ENCODE assay signal across 1 cellular context in the genomic region with DNA sequence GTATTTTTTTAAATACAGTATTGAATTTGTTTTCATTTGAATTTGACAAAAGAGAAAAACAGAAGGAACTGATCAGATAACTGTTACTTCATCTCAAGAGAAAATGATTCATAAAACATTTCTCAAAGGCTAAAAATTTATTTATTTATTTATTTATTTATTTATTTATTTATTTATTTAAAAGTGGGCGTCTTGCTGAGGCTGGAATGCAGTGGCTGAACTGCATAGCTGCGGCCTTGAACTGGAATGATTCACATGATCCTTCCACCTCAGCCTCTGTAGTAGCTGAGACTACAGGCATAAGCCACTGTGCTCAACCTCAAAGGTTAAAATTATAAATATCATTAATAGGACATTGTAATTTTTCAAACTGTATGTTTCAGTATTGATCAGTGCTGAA.
TF ChIP-seq lines count a peak whose summit lies in the region.

No MANE protein-coding gene starts in this region.

TF ChIP-seq in HepG2, 621 proteins besides CTCF, POLR2A, EP300 and RAD21:
- TF ChIP-seq RARA (CRISPR knock-in tag; IDR thresholded peaks at IDR 0.05) = peak; percentile 38; the same call in 1 of the 2 replicates
- peak; percentile 78 for TF ChIP-seq FOSL2 (CRISPR knock-in tag; IDR thresholded peaks at IDR 0.05)
- TF ChIP-seq, protein P1, sequence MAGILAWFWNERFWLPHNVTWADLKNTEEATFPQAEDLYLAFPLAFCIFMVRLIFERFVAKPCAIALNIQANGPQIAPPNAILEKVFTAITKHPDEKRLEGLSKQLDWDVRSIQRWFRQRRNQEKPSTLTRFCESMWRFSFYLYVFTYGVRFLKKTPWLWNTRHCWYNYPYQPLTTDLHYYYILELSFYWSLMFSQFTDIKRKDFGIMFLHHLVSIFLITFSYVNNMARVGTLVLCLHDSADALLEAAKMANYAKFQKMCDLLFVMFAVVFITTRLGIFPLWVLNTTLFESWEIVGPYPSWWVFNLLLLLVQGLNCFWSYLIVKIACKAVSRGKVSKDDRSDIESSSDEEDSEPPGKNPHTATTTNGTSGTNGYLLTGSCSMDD (CRISPR knock-in tag; IDR thresholded peaks at IDR 0.05) = no peak
- TF ChIP-seq RFXAP (CRISPR knock-in tag; IDR thresholded peaks at IDR 0.05; ENCODE audit: borderline replicate concordance) = no peak
- TF ChIP-seq ZNF160 (CRISPR knock-in tag; IDR thresholded peaks at IDR 0.05) = no peak
- TF ChIP-seq KDM4B (CRISPR knock-in tag; IDR thresholded peaks at IDR 0.05) = no peak
- TF ChIP-seq DNMT1 (CRISPR knock-in tag; IDR thresholded peaks at IDR 0.05) = no peak
- peak; percentile 70 for TF ChIP-seq TEAD3 (CRISPR knock-in tag; optimal IDR thresholded peaks at IDR 0.05; ENCODE audit: borderline replicate concordance)
- TF ChIP-seq SNAPC2 (CRISPR knock-in tag; IDR thresholded peaks at IDR 0.05) = no peak
